1 cellular context compared by ENCODE assay signal in genomic region chr16:558298-559020, GRCh38.
TF ChIP-seq lines count a peak whose summit lies in the region.

No MANE protein-coding gene starts in this region.

TF ChIP-seq in K562, 482 proteins besides CTCF, POLR2A, EP300 and RAD21:
- TF ChIP-seq ADNP (tag; IDR thresholded peaks at IDR 0.05) (no peak), TFAP4 (CRISPR knock-in tag; IDR thresholded peaks at IDR 0.05; ENCODE audit: borderline replicate concordance) (0 out of 2 replicates have a peak, but pooled peaks have one; percentile 12)
